In genomic region chr14:69818760-69819191, GRCh38 we compare ENCODE assay signal across 8 cellular contexts. TPM values are rescaled to one million over a fixed set of nuclear protein-coding genes. Genes with fewer than 3 reads are reported as not detected.
DNase-seq lines count a peak whose midpoint lies in the region; ATAC-seq and TF ChIP-seq lines count a peak whose summit lies in the region.

No MANE protein-coding gene starts in this region.

- TF ChIP-seq CTCF in HFF-Myc (IDR thresholded peaks at IDR 0.05; ENCODE audit: low read depth, low read length, missing control alignments) (peak; percentile 72), endothelial cell (IDR thresholded peaks at IDR 0.05; ENCODE audit: unreplicated experiment) (peak; percentile 99), mesothelial cell of epicardium (IDR thresholded peaks at IDR 0.05; ENCODE audit: unreplicated experiment) (peak; percentile 98)

- H3K27me3 ChIP-seq in CD4-positive, CD25-positive, alpha-beta regulatory T cell (ENCODE audit: control insufficient read depth, insufficient read depth, low read length), result no peaks in the 10 kb centered on the region

- no peaks in the 10 kb centered on the region for H3K9me3 ChIP-seq in CD4-positive, CD25-positive, alpha-beta regulatory T cell (ENCODE audit: control insufficient read depth in 2 of 2, low read length in 2 of 2)

- H3K9me3 Mint-ChIP-seq in CD4-positive, CD25-positive, alpha-beta regulatory T cell, result no peaks in the 10 kb centered on the region
- H3K9me3 Mint-ChIP-seq in endothelial cell (ENCODE audit: unreplicated experiment), result no peaks in the 10 kb centered on the region
- no peaks in the 10 kb centered on the region for H3K9me3 Mint-ChIP-seq in mesothelial cell of epicardium
- no peaks in the 10 kb centered on the region for H3K9me3 Mint-ChIP-seq in stimulated activated memory B cell treated with anti-CD40 and anti-IgM and Interleukin-4, amounts not matched to agents 10 μg/mL and 1 μg/mL and 100 μg/mL, for 72 hours

- peaks cover 0 to 5% (median 0%) of the 10 kb centered on the region in 4 donors for H3K4me1 Mint-ChIP-seq in CD4-positive, CD25-positive, alpha-beta regulatory T cell
- H3K4me1 Mint-ChIP-seq in endothelial cell (ENCODE audit: unreplicated experiment) (no peaks in the 10 kb centered on the region), mesothelial cell of epicardium (no peaks in the 10 kb centered on the region)
- H3K4me1 Mint-ChIP-seq in stimulated activated memory B cell treated with anti-CD40 and anti-IgM and Interleukin-4, amounts not matched to agents 10 μg/mL and 1 μg/mL and 100 μg/mL, for 72 hours, result peaks cover 9% of the 10 kb centered on the region

- DNase-seq in CD4-positive, CD25-positive, alpha-beta regulatory T cell, result peak; percentile 38 to 76 (median 63)
- peak; percentile 74 for DNase-seq in HFF-Myc (ENCODE audit: extremely low read depth, low read depth)
- DNase-seq in NCI-H748 (lab: John Stamatoyannopoulos, UW; ENCODE audit: unreplicated experiment), result peak; percentile 70
- DNase-seq in activated CD8-positive, alpha-beta memory T cell treated with anti-CD3 and anti-CD28 coated beads for 24 hours, result peak; percentile 74
- DNase-seq in endothelial cell (ENCODE audit: low spot score), result peak; percentile 78
- peak in 1 of 2 experiments; percentile 63 for DNase-seq in mesothelial cell of epicardium (ENCODE audit: low spot score in 2 of 2, unreplicated experiment in 2 of 2)

- H3K4me3 Mint-ChIP-seq in CD4-positive, CD25-positive, alpha-beta regulatory T cell, result no peak overlapping the region
- H3K4me3 Mint-ChIP-seq in endothelial cell (ENCODE audit: unreplicated experiment) (no peak overlapping the region), mesothelial cell of epicardium (no peak overlapping the region)
- no peak overlapping the region for H3K4me3 Mint-ChIP-seq in stimulated activated memory B cell treated with anti-CD40 and anti-IgM and Interleukin-4, amounts not matched to agents 10 μg/mL and 1 μg/mL and 100 μg/mL, for 72 hours

- H3K4me3 ChIP-seq in CD4-positive, CD25-positive, alpha-beta regulatory T cell (ENCODE audit: low read depth, low read length), result no peak overlapping the region
- H3K4me3 ChIP-seq in HFF-Myc (replicated peaks; ENCODE audit: low read depth, low read length), result no peak overlapping the region

- H3K27ac Mint-ChIP-seq in CD4-positive, CD25-positive, alpha-beta regulatory T cell, result no peak overlapping the region
- H3K27ac Mint-ChIP-seq in endothelial cell (ENCODE audit: unreplicated experiment) (no peak overlapping the region), mesothelial cell of epicardium (no peak overlapping the region)
- H3K27ac Mint-ChIP-seq in stimulated activated memory B cell treated with anti-CD40 and anti-IgM and Interleukin-4, amounts not matched to agents 10 μg/mL and 1 μg/mL and 100 μg/mL, for 72 hours, result no peak overlapping the region

- no peak overlapping the region for H3K27ac ChIP-seq in CD4-positive, CD25-positive, alpha-beta regulatory T cell (ENCODE audit: insufficient read depth, low read length, poor library complexity, severe bottlenecking)

- no peaks in the 10 kb centered on the region for H3K36me3 ChIP-seq in CD4-positive, CD25-positive, alpha-beta regulatory T cell (ENCODE audit: control insufficient read depth, insufficient read depth, low read length)

- ATAC-seq in CD4-positive, CD25-positive, alpha-beta regulatory T cell (ENCODE audit: low read depth in 2 of 2), result peak; percentile 69 to 74
- peak; percentile 82 for ATAC-seq in stimulated activated memory B cell treated with anti-CD40 and anti-IgM and Interleukin-4, amounts not matched to agents 10 μg/mL and 1 μg/mL and 100 μg/mL, for 72 hours
- ATAC-seq in HG03139 (IDR thresholded peaks at IDR 0.05; ENCODE audit: unreplicated experiment), result no peak

- H3K36me3 Mint-ChIP-seq in CD4-positive, CD25-positive, alpha-beta regulatory T cell, result no peaks in the 10 kb centered on the region
- H3K36me3 Mint-ChIP-seq in endothelial cell (ENCODE audit: low read depth, unreplicated experiment) (no peaks in the 10 kb centered on the region), mesothelial cell of epicardium (no peaks in the 10 kb centered on the region)
- H3K36me3 Mint-ChIP-seq in stimulated activated memory B cell treated with anti-CD40 and anti-IgM and Interleukin-4, amounts not matched to agents 10 μg/mL and 1 μg/mL and 100 μg/mL, for 72 hours, result no peaks in the 10 kb centered on the region

- H3K27me3 Mint-ChIP-seq in CD4-positive, CD25-positive, alpha-beta regulatory T cell, result peaks cover 11% of the 10 kb centered on the region
- no peaks in the 10 kb centered on the region for H3K27me3 Mint-ChIP-seq in endothelial cell (ENCODE audit: unreplicated experiment)
- peaks cover 8% of the 10 kb centered on the region for H3K27me3 Mint-ChIP-seq in mesothelial cell of epicardium (ENCODE audit: low read depth)
- no peaks in the 10 kb centered on the region for H3K27me3 Mint-ChIP-seq in stimulated activated memory B cell treated with anti-CD40 and anti-IgM and Interleukin-4, amounts not matched to agents 10 μg/mL and 1 μg/mL and 100 μg/mL, for 72 hours

- no peaks in the 10 kb centered on the region for H3K4me1 ChIP-seq in CD4-positive, CD25-positive, alpha-beta regulatory T cell (ENCODE audit: control insufficient read depth, insufficient read depth, low read length, poor library complexity, severe bottlenecking)

RNA-seq across cellular contexts. Expression of gene SLC10A1, which starts 21.7 kb away (rescaled TPM):
- total RNA-seq in CD4-positive, CD25-positive, alpha-beta regulatory T cell, result not detected
- under 1 TPM in 3 of 4 donors, not detected in 1; 0.17 to 0.39 (median 0.21) TPM for polyA plus RNA-seq in CD4-positive, CD25-positive, alpha-beta regulatory T cell
- total RNA-seq in endothelial cell (ENCODE audit: unreplicated experiment) (not detected), mesothelial cell of epicardium (not detected in 3 replicates)

RNA-seq across cellular contexts. Expression of gene SRSF5, which starts 51.8 kb away (rescaled TPM):
- total RNA-seq in CD4-positive, CD25-positive, alpha-beta regulatory T cell, result 1,477 TPM
- polyA plus RNA-seq in CD4-positive, CD25-positive, alpha-beta regulatory T cell, result 1,000 to 10,000 TPM in 3 of 4 donors, 100 to 1,000 TPM in 1; 909 to 1,385 (median 1,115) TPM
- total RNA-seq in endothelial cell (ENCODE audit: unreplicated experiment) (241 TPM), mesothelial cell of epicardium (533 to 567 TPM (median 547 TPM) in 3 replicates)
